In genomic region chr15:90493647-90494046, GRCh38 we compare ENCODE assay signal across 25 cellular contexts. TPM values are rescaled to one million over a fixed set of nuclear protein-coding genes. Genes with fewer than 3 reads are reported as not detected.
DNase-seq lines count a peak whose midpoint lies in the region; ATAC-seq and TF ChIP-seq lines count a peak whose summit lies in the region.
"Had no signal": no experiment of that assay in that cellular context is flagged by ENCODE, and none has a peak within 500 bp of the region (broad histone marks: within the 10 kb centered on the region; RNA-seq: fewer than 3 reads in every experiment).

No MANE protein-coding gene starts in this region.

- no peak for TF ChIP-seq CTCF in HFFc6 (IDR thresholded peaks at IDR 0.05)
- no peak for TF ChIP-seq CTCF in natural killer cell (IDR thresholded peaks at IDR 0.05)

- no peak for ATAC-seq in activated T-helper 17 cell treated with anti-CD3 and anti-CD28 coated beads, Interleukin-2, amount 50 U/mL, for 72 hours (replicated peaks)
- ATAC-seq in natural killer cell: no peak
- ATAC-seq in HG02571 (IDR thresholded peaks at IDR 0.05; ENCODE audit: unreplicated experiment): no peak
- no peak for ATAC-seq in HG02642 (IDR thresholded peaks at IDR 0.05; ENCODE audit: poor library complexity, unreplicated experiment)
- ATAC-seq: activated CD4-positive, CD25-positive, alpha-beta regulatory T cell treated with anti-CD3 and anti-CD28 coated beads, Interleukin-2, amount 50 U/mL, for 24 hours; heart left ventricle; psoas muscle had no signal

- intact Hi-C loops in activated naive CD4-positive, alpha-beta T cell treated with anti-CD3 and anti-CD28 coated beads for 36 hours (cut with micrococcal nuclease): no loop called here
- intact Hi-C loops in natural killer cell (cut with micrococcal nuclease): no loop called here

- no peaks in the 10 kb centered on the region for H3K27me3 Mint-ChIP-seq in activated naive CD4-positive, alpha-beta T cell treated with anti-CD3 and anti-CD28 coated beads for 36 hours (ENCODE audit: low read depth)
- H3K27me3 Mint-ChIP-seq in HFFc6 (ENCODE audit: insufficient read depth): peaks cover 2% of the 10 kb centered on the region
- no peaks in the 10 kb centered on the region for H3K27me3 Mint-ChIP-seq in activated T-helper 17 cell treated with anti-CD3 and anti-CD28 coated beads, Interleukin-2, amount 50 U/mL, for 72 hours
- H3K27me3 Mint-ChIP-seq in natural killer cell (ENCODE audit: low read depth in 2 of 2): no peaks in the 10 kb centered on the region
- H3K27me3 Mint-ChIP-seq: type B pancreatic cell had no signal

- peaks cover 4% of the 10 kb centered on the region for H3K4me1 Mint-ChIP-seq in activated naive CD4-positive, alpha-beta T cell treated with anti-CD3 and anti-CD28 coated beads for 36 hours (ENCODE audit: low read depth)
- H3K4me1 Mint-ChIP-seq in HFFc6 (ENCODE audit: low read depth): no peaks in the 10 kb centered on the region
- peaks cover 6% of the 10 kb centered on the region for H3K4me1 Mint-ChIP-seq in activated T-helper 17 cell treated with anti-CD3 and anti-CD28 coated beads, Interleukin-2, amount 50 U/mL, for 72 hours
- H3K4me1 Mint-ChIP-seq in natural killer cell: peaks cover 5 to 12% of the 10 kb centered on the region in 2 donors
- H3K4me1 Mint-ChIP-seq: brain had no signal

- H3K9me3 Mint-ChIP-seq in activated naive CD4-positive, alpha-beta T cell treated with anti-CD3 and anti-CD28 coated beads for 36 hours: no peaks in the 10 kb centered on the region
- H3K9me3 Mint-ChIP-seq in HFFc6 (no peaks in the 10 kb centered on the region), natural killer cell (no peaks in the 10 kb centered on the region)
- H3K9me3 Mint-ChIP-seq in activated T-helper 17 cell treated with anti-CD3 and anti-CD28 coated beads, Interleukin-2, amount 50 U/mL, for 72 hours: no peaks in the 10 kb centered on the region
- H3K9me3 Mint-ChIP-seq: brain, type B pancreatic cell had no signal

- peak overlapping the region; percentile 9 for H3K27ac Mint-ChIP-seq in activated naive CD4-positive, alpha-beta T cell treated with anti-CD3 and anti-CD28 coated beads for 36 hours
- H3K27ac Mint-ChIP-seq in HFFc6 (peak overlapping the region; percentile 26; the same call in 1 of the 2 replicates), natural killer cell (peak overlapping the region; percentile 66 to 73)
- H3K27ac Mint-ChIP-seq in activated T-helper 17 cell treated with anti-CD3 and anti-CD28 coated beads, Interleukin-2, amount 50 U/mL, for 72 hours: peak overlapping the region; percentile 68
- H3K27ac Mint-ChIP-seq: type B pancreatic cell had no signal

- CTCF ChIA-PET in activated naive CD4-positive, alpha-beta T cell treated with anti-CD3 and anti-CD28 coated beads for 36 hours (lab: Charles Lee): no interaction called here

- no peak overlapping the region for H3K4me3 Mint-ChIP-seq in activated naive CD4-positive, alpha-beta T cell treated with anti-CD3 and anti-CD28 coated beads for 36 hours
- H3K4me3 Mint-ChIP-seq in HFFc6 (no peak overlapping the region), natural killer cell (no peak overlapping the region)
- H3K4me3 Mint-ChIP-seq in activated T-helper 17 cell treated with anti-CD3 and anti-CD28 coated beads, Interleukin-2, amount 50 U/mL, for 72 hours: no peak overlapping the region
- H3K4me3 Mint-ChIP-seq: brain, type B pancreatic cell had no signal

- no peak for DNase-seq in activated naive CD4-positive, alpha-beta T cell treated with anti-CD3 and anti-CD28 coated beads for 36 hours
- no peak for DNase-seq in activated naive CD4-positive, alpha-beta T cell treated with Interleukin-2 at 50 U/mL for 16 hours
- DNase-seq in HFFc6: no peak
- DNase-seq in natural killer cell: no peak
- DNase-seq: Caco-2; cerebellar nuclear complex; DMS53; foreskin melanocyte; heart left ventricle; KG1; left ventricle myocardium inferior; MG63; NCI-H2029; NCI-H510A treated with DMSO at 0.1 percent for 48 hours; psoas muscle; RPMI8226; sigmoid colon; stimulated activated CD4-positive, alpha-beta T cell treated with anti-CD3 and anti-CD28 coated beads, Interleukin-12 subunit alpha, Interleukin-12 subunit beta, amount 100 ng/mL, for 4 hours; stimulated activated CD4-positive, alpha-beta T cell treated with anti-CD3 and anti-CD28 coated beads, Interleukin-2, amount 100 ng/mL, for 48 hours had no signal

- H3K36me3 Mint-ChIP-seq in activated naive CD4-positive, alpha-beta T cell treated with anti-CD3 and anti-CD28 coated beads for 36 hours (ENCODE audit: low read depth): peaks cover 29% of the 10 kb centered on the region
- H3K36me3 Mint-ChIP-seq in HFFc6 (ENCODE audit: low read depth) (peaks cover 49% of the 10 kb centered on the region), natural killer cell (peaks cover 50% of the 10 kb centered on the region)
- peaks cover 99% of the 10 kb centered on the region for H3K36me3 Mint-ChIP-seq in activated T-helper 17 cell treated with anti-CD3 and anti-CD28 coated beads, Interleukin-2, amount 50 U/mL, for 72 hours (ENCODE audit: low read depth)

RNA-seq across cellular contexts. Expression of gene CRTC3, which starts 36.1 kb away (rescaled TPM):
- total RNA-seq in activated naive CD4-positive, alpha-beta T cell treated with anti-CD3 and anti-CD28 coated beads for 36 hours: 10 to 100 TPM; 40.6 to 42.7 TPM
- 10 to 100 TPM; 21.5 to 24.3 (median 23.5) TPM for total RNA-seq in HFFc6 (2021; fragmentation: NEBNext Ultra II Directional; extraction: Animal tissue kit (Norgen Biotek cat#: 25700))
- 10 to 100 TPM; 50.6 to 61.0 TPM for total RNA-seq in activated T-helper 17 cell treated with anti-CD3 and anti-CD28 coated beads, Interleukin-2, amount 50 U/mL, for 72 hours
- total RNA-seq in natural killer cell: 100 to 1,000 TPM in 1 of 3 donors, 10 to 100 TPM in 2; 68.8 to 101 (median 92.4) TPM

Comparison
In these comparisons a context has a peak if more than half of its experiments do, and no peak if none do; other contexts are left out.
1. H3K27ac Mint-ChIP-seq: peak in every context shown above with its lines; median percentile 70 in natural killer cell; 68 in activated T-helper 17 cell treated with anti-CD3 and anti-CD28 coated beads, Interleukin-2, amount 50 U/mL, for 72 hours; 26 in HFFc6; 9 in activated naive CD4-positive, alpha-beta T cell treated with anti-CD3 and anti-CD28 coated beads for 36 hours.